In the genomic region with DNA sequence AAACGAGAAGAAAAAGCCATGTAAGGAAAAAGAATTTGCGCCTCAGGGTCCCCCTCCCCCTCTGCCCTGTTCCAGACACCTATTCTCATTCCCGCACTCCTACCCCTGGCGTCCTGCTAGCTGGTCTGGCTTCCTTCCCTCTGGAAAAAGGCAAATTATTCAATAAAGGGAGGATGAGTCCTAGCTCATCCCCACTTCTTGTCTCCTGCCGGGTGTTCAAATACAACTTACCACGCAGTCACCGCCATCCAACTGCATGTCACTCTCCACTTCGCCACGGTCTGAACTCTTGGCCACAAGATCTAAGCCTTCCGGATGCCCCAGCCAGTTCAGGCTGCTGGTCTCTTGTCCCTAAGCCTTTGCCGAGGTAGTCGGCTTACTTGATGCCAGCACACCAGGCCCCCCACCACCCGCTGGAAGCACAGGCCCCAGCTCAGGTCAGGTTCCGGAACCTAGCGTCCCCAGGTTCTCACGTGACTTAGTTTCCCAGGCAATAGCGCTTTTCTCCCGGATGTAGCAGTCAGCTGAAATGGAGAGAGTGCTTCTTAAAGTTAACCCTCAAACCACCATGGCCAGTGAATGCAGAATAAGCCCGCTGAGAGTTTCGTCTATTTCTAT, we compare ENCODE assay signal across 8 cellular contexts.
DNase-seq lines count a peak whose midpoint lies in the region; ATAC-seq and TF ChIP-seq lines count a peak whose summit lies in the region.

No MANE protein-coding gene starts in this region.

- peaks cover 21 to 40% of the 10 kb centered on the region in 2 donors for H3K4me1 Mint-ChIP-seq in natural killer cell

- BruUV-seq in Panc1 (replicated peaks; lab: Mats Ljungman, UMichigan) = TSS peak; percentile 65

- CTCF ChIA-PET in Panc1 (lab: Charles Lee) = no interaction called here

- peak overlapping the region; percentile 78 for H3K4me3 ChIP-seq in Jurkat, Clone E6-1 (ENCODE audit: low read length)
- H3K4me3 ChIP-seq in Panc1 (ENCODE audit: low read depth in 2 of 2, low read length in 2 of 2) = peak overlapping the region; percentile 69 to 96

- no peaks in the 10 kb centered on the region; the same call in 1 of the 2 replicates for H3K36me3 ChIP-seq in Panc1 (ENCODE audit: control insufficient read depth, insufficient read depth, low read length)

- H3K27me3 Mint-ChIP-seq in natural killer cell (ENCODE audit: low read depth in 2 of 2) = peaks cover 0 to 6% of the 10 kb centered on the region in 2 donors

- POLR2A ChIA-PET in Panc1 (lab: Charles Lee) = no interaction called here

- H3K36me3 Mint-ChIP-seq in natural killer cell = peaks cover 1% of the 10 kb centered on the region

- no peaks in the 10 kb centered on the region; the same call in 1 of the 2 replicates for H3K4me1 ChIP-seq in Panc1 (ENCODE audit: control insufficient read depth, insufficient read depth, low read length)

- H3K27me3 ChIP-seq in Panc1 (ENCODE audit: control insufficient read depth, insufficient read depth, low read length) = no peaks in the 10 kb centered on the region

- DNase-seq in DMS53 (lab: John Stamatoyannopoulos, UW) (peak; percentile 91), Panc1 (ENCODE audit: low read depth, low spot score) (peak; percentile 61), activated T-helper 1 cell treated with Interleukin-2 at 50 U/mL for 16 hours (ENCODE audit: low read depth) (peak; percentile 13), fibroblast of peridontal ligament (ENCODE audit: extremely low read depth) (peak; percentile 77), natural killer cell (peak; percentile 40)
- DNase-seq in Jurkat, Clone E6-1 (ENCODE audit: low read depth, low spot score) = peak; percentile 78
- DNase-seq in stimulated activated naive CD8-positive, alpha-beta T cell treated with anti-CD3 and anti-CD28 coated beads, Interleukin-15, Interleukin-2, amounts not matched to agents 100 U/mL and 50 U/mL, for 24 hours = peak; percentile 41

- in situ Hi-C loops in Panc1 (cut with HindIII; ENCODE audit: low pct_unique_long_range_greater_than_20kb, low sequenced_read_pairs) = no loop called here

- no peaks in the 10 kb centered on the region for H3K9me3 Mint-ChIP-seq in natural killer cell

- ATAC-seq in GM21576 (IDR thresholded peaks at IDR 0.05; ENCODE audit: unreplicated experiment) (peak; percentile 97), Panc1 (peak; percentile 99), natural killer cell (peak; percentile 79 to 89 (median 89))
- peak; percentile 90 for ATAC-seq in stimulated activated naive CD8-positive, alpha-beta T cell treated with anti-CD3 and anti-CD28 coated beads, Interleukin-15, Interleukin-2, amounts not matched to agents 100 U/mL and 50 U/mL, for 24 hours

- TF ChIP-seq CTCF in Panc1 (IDR thresholded peaks at IDR 0.05) (no peak), natural killer cell (IDR thresholded peaks at IDR 0.05) (no peak)

- peak overlapping the region; percentile 94 for H3K4me3 Mint-ChIP-seq in natural killer cell

- H3K27ac Mint-ChIP-seq in natural killer cell = peak overlapping the region; percentile 92 to 97

- H3K27ac ChIP-seq in Panc1 (ENCODE audit: low read length) = peak overlapping the region; percentile 91

- H3K9me3 ChIP-seq in Panc1 (ENCODE audit: control insufficient read depth, insufficient read depth, low read depth, low read length) = no peaks in the 10 kb centered on the region

- intact Hi-C loops in Panc1 (cut with micrococcal nuclease; ENCODE audit: unreplicated experiment) (no loop called here), natural killer cell (cut with micrococcal nuclease) (loop anchor here (10.0 kb wide), 1 partner anchor 644 kb away; a partner anchor contains a TSS)

Comparison
In these comparisons a context has a peak if more than half of its experiments do, and no peak if none do; other contexts are left out.
1. Peak in every context shown above with its lines: DNase-seq, ATAC-seq, H3K4me3 ChIP-seq and H3K27ac ChIP-seq.
2. DNase-seq: peak in every context shown above with its lines; median percentile 91 in DMS53; 78 in Jurkat, Clone E6-1; 77 in fibroblast of peridontal ligament; 61 in Panc1; 41 in stimulated activated naive CD8-positive, alpha-beta T cell treated with anti-CD3 and anti-CD28 coated beads, Interleukin-15, Interleukin-2, amounts not matched to agents 100 U/mL and 50 U/mL, for 24 hours; 40 in natural killer cell; 13 in activated T-helper 1 cell treated with Interleukin-2 at 50 U/mL for 16 hours.